ENCODE assay signal across 15 cellular contexts in genomic region chr4:8940792-8941491, GRCh38.
A peak's percentile ranks its signal among the peaks of the same experiment; 100 is the strongest.
DNase-seq lines count a peak whose midpoint lies in the region; ATAC-seq and TF ChIP-seq lines count a peak whose summit lies in the region.
"Had no signal": no experiment of that assay in that cellular context is flagged by ENCODE, and none has a peak within 500 bp of the region (broad histone marks: within the 10 kb centered on the region; RNA-seq: fewer than 3 reads in every experiment).

No MANE protein-coding gene starts in this region.

- 0 out of 2 replicates have a peak, but pooled peaks cover 1% of the 10 kb centered on the region for H3K27me3 Mint-ChIP-seq in HFFc6 (ENCODE audit: insufficient read depth)
- H3K27me3 Mint-ChIP-seq in WTC11 (ENCODE audit: low read depth), result peaks cover 9% of the 10 kb centered on the region
- H3K27me3 Mint-ChIP-seq in neural crest cell (ENCODE audit: low read depth), result peaks cover 25% of the 10 kb centered on the region

- H3K36me3 ChIP-seq in upper lobe of left lung (no peaks in the 10 kb centered on the region), esophagus squamous epithelium (no peaks in the 10 kb centered on the region)
- H3K36me3 ChIP-seq: vagina had no signal

- TF ChIP-seq EP300 in upper lobe of left lung (IDR thresholded peaks at IDR 0.05), result no peak

- no peak overlapping the region for H3K27ac Mint-ChIP-seq in HFFc6
- H3K27ac Mint-ChIP-seq in WTC11, result no peak overlapping the region
- H3K27ac Mint-ChIP-seq in neural crest cell (ENCODE audit: unreplicated experiment), result no peak overlapping the region
- H3K27ac Mint-ChIP-seq: activated naive CD8-positive, alpha-beta T cell had no signal

- H3K4me3 Mint-ChIP-seq in HFFc6 (no peak overlapping the region), WTC11 (no peak overlapping the region), neural crest cell (no peak overlapping the region)
- H3K4me3 Mint-ChIP-seq: activated naive CD8-positive, alpha-beta T cell had no signal

- peaks cover 8% of the 10 kb centered on the region; the same call in 1 of the 2 replicates for H3K9me3 Mint-ChIP-seq in HFFc6
- H3K9me3 Mint-ChIP-seq in WTC11, result peaks cover 42% of the 10 kb centered on the region
- H3K9me3 Mint-ChIP-seq in neural crest cell, result peaks cover 9% of the 10 kb centered on the region

- no peak overlapping the region for H3K4me3 ChIP-seq in upper lobe of left lung
- H3K4me3 ChIP-seq in esophagus squamous epithelium, result no peak overlapping the region
- H3K4me3 ChIP-seq: vagina had no signal

- ATAC-seq in WTC11 (peak; percentile 84), upper lobe of left lung (ENCODE audit: low FRiP score in 2 of 2) (no peak)

- 52 to 61% methylated on average over 14 to 21 of the region's 21 CpGs for WGBS in upper lobe of left lung, 2 donors
- 30 to 41% methylated on average over 8 of the region's 21 CpGs for WGBS in esophagus squamous epithelium, 2 donors

- H3K4me1 ChIP-seq in upper lobe of left lung (no peaks in the 10 kb centered on the region), esophagus squamous epithelium (no peaks in the 10 kb centered on the region)
- H3K4me1 ChIP-seq: vagina had no signal

- intact Hi-C loops in esophagus squamous epithelium (cut with DNase I), result no loop called here

- TF ChIP-seq POLR2A in upper lobe of left lung (IDR thresholded peaks at IDR 0.05), result no peak
- no peak for TF ChIP-seq POLR2A in esophagus squamous epithelium (IDR thresholded peaks at IDR 0.05)

- H3K4me1 Mint-ChIP-seq in HFFc6 (ENCODE audit: low read depth) (no peaks in the 10 kb centered on the region), WTC11 (peaks cover 3% of the 10 kb centered on the region; the same call in 1 of the 2 replicates), neural crest cell (no peaks in the 10 kb centered on the region)

- POLR2A ChIA-PET in WTC11 (lab: Charles Lee), result no interaction called here

- TF ChIP-seq CTCF in HFFc6 (IDR thresholded peaks at IDR 0.05), result peak; percentile 41; the same call in 1 of the 2 replicates
- TF ChIP-seq CTCF in WTC11 (IDR thresholded peaks at IDR 0.05), result no peak
- TF ChIP-seq CTCF in neural crest cell (conservative IDR thresholded peaks at IDR 0.05), result peak; percentile 52
- peak in 1 of 6 experiments; percentile 15 for TF ChIP-seq CTCF in upper lobe of left lung (IDR thresholded peaks at IDR 0.05)
- TF ChIP-seq CTCF in esophagus squamous epithelium (IDR thresholded peaks at IDR 0.05), result peak in 1 of 6 experiments; percentile 11

- peak; percentile 1 for DNase-seq in NCI-H2029 treated with DMSO at 0.1 percent for 48 hours (lab: John Stamatoyannopoulos, UW)
- no peak for DNase-seq in NCI-H2029 (lab: John Stamatoyannopoulos, UW)
- no peak for DNase-seq in HFFc6
- DNase-seq in WTC11 (ENCODE audit: low spot score), result peak; percentile 57
- DNase-seq in neural crest cell (ENCODE audit: low read depth, low spot score), result no peak
- no peak for DNase-seq in HuH-7 (ENCODE audit: low spot score)
- DNase-seq in upper lobe of left lung, result no peak
- DNase-seq in esophagus squamous epithelium (lab: John Stamatoyannopoulos, UW), result no peak
- DNase-seq: activated CD4-positive, alpha-beta T cell treated with anti-CD3 and anti-CD28 coated beads for 4 hours; GDM1; mesenchymal stem cell; NCI-H1694; SHP77 had no signal

- H3K27ac ChIP-seq in upper lobe of left lung (no peak overlapping the region), esophagus squamous epithelium (no peak overlapping the region)
- H3K27ac ChIP-seq: vagina had no signal

- CTCF ChIA-PET in WTC11 (lab: Charles Lee), result interaction anchor here (0.6 to 1.0 kb wide), 6 partner anchors 16 to 751 kb away, joined by 3 to 6 read pairs (median 4); no protein-coding TSS in a partner anchor

- no peaks in the 10 kb centered on the region for H3K27me3 ChIP-seq in upper lobe of left lung
- H3K27me3 ChIP-seq in esophagus squamous epithelium, result peaks cover 0 to 37% (median 0%) of the 10 kb centered on the region in 4 donors
- H3K27me3 ChIP-seq: vagina had no signal

- H3K9me3 ChIP-seq in upper lobe of left lung (no peaks in the 10 kb centered on the region), esophagus squamous epithelium (no peaks in the 10 kb centered on the region)
- H3K9me3 ChIP-seq: vagina had no signal

- H3K36me3 Mint-ChIP-seq in HFFc6 (ENCODE audit: low read depth), result no peaks in the 10 kb centered on the region
- H3K36me3 Mint-ChIP-seq in WTC11, result peaks cover 15% of the 10 kb centered on the region
- no peaks in the 10 kb centered on the region for H3K36me3 Mint-ChIP-seq in neural crest cell (ENCODE audit: low read depth)
- H3K36me3 Mint-ChIP-seq: activated naive CD8-positive, alpha-beta T cell had no signal

TF ChIP-seq in WTC11, 78 proteins besides CTCF, POLR2A, EP300 and RAD21 (continues in another document):
- TF ChIP-seq GRHL2 (CRISPR knock-in tag; IDR thresholded peaks at IDR 0.05; ENCODE audit: insufficient replicate concordance, severe bottlenecking) (no peak), KAT7 (CRISPR knock-in tag; IDR thresholded peaks at IDR 0.05; ENCODE audit: borderline replicate concordance) (no peak), ERG (CRISPR knock-in tag; IDR thresholded peaks at IDR 0.05) (no peak), E2F5 (CRISPR knock-in tag; IDR thresholded peaks at IDR 0.05) (no peak), GABPB1 (CRISPR knock-in tag; IDR thresholded peaks at IDR 0.05) (no peak), ETV6 (CRISPR knock-in tag; IDR thresholded peaks at IDR 0.05) (no peak), GTF2I (CRISPR knock-in tag; conservative IDR thresholded peaks at IDR 0.05) (no peak), FOXP4 (CRISPR knock-in tag; IDR thresholded peaks at IDR 0.05) (no peak), RORB (CRISPR knock-in tag; IDR thresholded peaks at IDR 0.05) (no peak), ATF3 (CRISPR knock-in tag; conservative IDR thresholded peaks at IDR 0.05) (no peak), SMAD4 (CRISPR knock-in tag; IDR thresholded peaks at IDR 0.05) (no peak), FOXP1 (CRISPR knock-in tag; IDR thresholded peaks at IDR 0.05; ENCODE audit: borderline replicate concordance) (no peak), ZNF138 (CRISPR knock-in tag; conservative IDR thresholded peaks at IDR 0.05) (no peak)

Comparison
In these comparisons a context has a peak if more than half of its experiments do, and no peak if none do; other contexts are left out.
1. DNase-seq: peak in NCI-H2029 treated with DMSO at 0.1 percent for 48 hours (single experiment) and WTC11 (single experiment); none in NCI-H2029 (single experiment), HFFc6 (single experiment), neural crest cell (single experiment), HuH-7 (single experiment), upper lobe of left lung (0 of 2) and esophagus squamous epithelium (single experiment).